Comparison of ENCODE assay signal across 29 cellular contexts in the genomic region with DNA sequence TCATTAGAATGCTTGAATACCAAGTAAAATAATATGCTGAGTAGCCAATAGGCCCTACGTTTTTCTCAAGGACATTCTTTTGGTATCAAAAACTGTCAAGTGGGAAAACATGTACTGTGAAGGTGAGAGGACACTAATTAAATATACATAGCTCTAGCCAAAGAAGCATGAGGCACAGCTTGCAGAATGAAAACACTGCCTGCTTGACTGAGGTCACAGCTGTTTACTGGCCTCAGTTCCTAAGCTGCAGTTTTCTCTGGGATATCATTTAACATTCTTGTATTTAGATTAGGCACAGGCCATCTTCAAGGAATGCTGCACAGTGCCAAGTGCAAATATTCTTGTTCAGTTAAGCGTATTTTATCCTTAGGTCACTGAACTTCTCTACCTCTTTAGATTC.
DNase-seq lines count a peak whose midpoint lies in the region; ATAC-seq, FAIRE-seq and TF ChIP-seq lines count a peak whose summit lies in the region.
"Had no signal": no experiment of that assay in that cellular context is flagged by ENCODE, and none has a peak within 500 bp of the region (broad histone marks: within the 10 kb centered on the region; RNA-seq: fewer than 3 reads in every experiment).

No MANE protein-coding gene starts in this region.

- H3K4me1 ChIP-seq in A549: no peaks in the 10 kb centered on the region
- no peaks in the 10 kb centered on the region for H3K4me1 ChIP-seq in effector memory CD4-positive, alpha-beta T cell (ENCODE audit: control insufficient read depth, insufficient read depth, low read length, poor library complexity, severe bottlenecking)
- H3K4me1 ChIP-seq: BLaER1 treated with 17β-estradiol and CSF1 and Interleukin-3, amounts not matched to agents 10 nM and 100 nM; SJSA1 had no signal

- peak overlapping the region in 2 of 3 experiments; percentile 23 to 51 for H3K27ac Mint-ChIP-seq in nephron
- H3K27ac Mint-ChIP-seq: CD4-positive, alpha-beta T cell had no signal

- no peak overlapping the region for H3K27ac ChIP-seq in A549
- H3K27ac ChIP-seq in effector memory CD4-positive, alpha-beta T cell (ENCODE audit: insufficient read depth, low read length, poor library complexity, severe bottlenecking): no peak overlapping the region
- H3K27ac ChIP-seq: BLaER1 treated with 17β-estradiol and CSF1 and Interleukin-3, amounts not matched to agents 10 nM and 100 nM; SJSA1 had no signal

- no peak overlapping the region for H3K4me3 Mint-ChIP-seq in nephron
- H3K4me3 Mint-ChIP-seq: CD4-positive, alpha-beta T cell had no signal

- DNase-seq in A549 (ENCODE audit: low read depth in 1 of 2, low spot score in 1 of 2) (no peak), MG63 (peak; percentile 10), astrocyte of the hippocampus (ENCODE audit: low read depth, low spot score) (peak; percentile 3), mesenteric fat pad (ENCODE audit: low spot score) (no peak), NAMALWA (ENCODE audit: low spot score) (no peak)
- no peak for DNase-seq in effector memory CD4-positive, alpha-beta T cell
- DNase-seq: AML-193; CD4-positive, alpha-beta T cell; DMS79 treated with DMSO at 0.1 percent for 48 hours; GF-D8; GOT3; HCEC 1CT; MM.1S; NCI-H1048; NCI-H1694; NCI-H2029 treated with DMSO at 0.1 percent for 48 hours; NCI-H226; NCI-H510A; NCI-H774; Right ventricle myocardium superior; RPMI8226 had no signal

- no peaks in the 10 kb centered on the region for H3K36me3 ChIP-seq in MG63
- no peaks in the 10 kb centered on the region for H3K36me3 ChIP-seq in effector memory CD4-positive, alpha-beta T cell (ENCODE audit: control insufficient read depth, insufficient read depth, low read length)
- H3K36me3 ChIP-seq: BLaER1 treated with 17β-estradiol and CSF1 and Interleukin-3, amounts not matched to agents 10 nM and 100 nM; SJSA1 had no signal

- TF ChIP-seq RAD21 in A549 (conservative IDR thresholded peaks at IDR 0.05 in 1 of 2, IDR thresholded peaks at IDR 0.05 in 1 of 2): no peak

- H3K4me1 Mint-ChIP-seq in nephron: peaks cover 15% of the 10 kb centered on the region

- H3K9me3 ChIP-seq in A549 (no peaks in the 10 kb centered on the region), MG63 (no peaks in the 10 kb centered on the region)
- no peaks in the 10 kb centered on the region for H3K9me3 ChIP-seq in effector memory CD4-positive, alpha-beta T cell (ENCODE audit: control insufficient read depth, low read length)
- H3K9me3 ChIP-seq: BLaER1 treated with 17β-estradiol and CSF1 and Interleukin-3, amounts not matched to agents 10 nM and 100 nM; SJSA1 had no signal

- H3K9me3 Mint-ChIP-seq in nephron: no peaks in the 10 kb centered on the region
- H3K9me3 Mint-ChIP-seq: CD4-positive, alpha-beta T cell had no signal

- no peaks in the 10 kb centered on the region for H3K27me3 ChIP-seq in MG63
- no peaks in the 10 kb centered on the region for H3K27me3 ChIP-seq in effector memory CD4-positive, alpha-beta T cell (replicated peaks; ENCODE audit: control insufficient read depth, insufficient read depth, low read length, poor library complexity, severe bottlenecking)
- H3K27me3 ChIP-seq: SJSA1 had no signal

- TF ChIP-seq CTCF in A549 (IDR thresholded peaks at IDR 0.05): no peak
- TF ChIP-seq CTCF in nephron (IDR thresholded peaks at IDR 0.05; ENCODE audit: unreplicated experiment in 3 of 3): no peak

- no peak for TF ChIP-seq POLR2A in A549 (IDR thresholded peaks at IDR 0.05; ENCODE audit: low read length)

- H3K36me3 Mint-ChIP-seq in nephron (ENCODE audit: low read depth): no peaks in the 10 kb centered on the region

- FAIRE-seq in A549 (lab: Jason Lieb, UNC): peak; percentile 77
- FAIRE-seq: A204.1, D721Med, GM12891, K562 had no signal

- H3K4me2 ChIP-seq in A549: no peak overlapping the region
- H3K4me2 ChIP-seq: BLaER1 treated with 17β-estradiol and CSF1 and Interleukin-3, amounts not matched to agents 10 nM and 100 nM had no signal

- no peaks in the 10 kb centered on the region for H3K27me3 Mint-ChIP-seq in nephron (ENCODE audit: low read depth)
- H3K27me3 Mint-ChIP-seq: CD4-positive, alpha-beta T cell had no signal

- no peak overlapping the region for H3K4me3 ChIP-seq in A549
- H3K4me3 ChIP-seq in MG63: no peak overlapping the region
- H3K4me3 ChIP-seq in effector memory CD4-positive, alpha-beta T cell (ENCODE audit: insufficient read depth, low read depth, low read length, poor library complexity, severe bottlenecking): no peak overlapping the region
- H3K4me3 ChIP-seq: BLaER1 treated with 17β-estradiol and CSF1 and Interleukin-3, amounts not matched to agents 10 nM and 100 nM; K562; SJSA1 had no signal

- POLR2A ChIA-PET in A549 (lab: Yijun Ruan, JAX): no interaction called here

- CTCF ChIA-PET in A549 (lab: Yijun Ruan, JAX): no interaction called here

- no peak for TF ChIP-seq EP300 in A549 (IDR thresholded peaks at IDR 0.05)

- no peak for ATAC-seq in A549
- ATAC-seq in HG03457 (IDR thresholded peaks at IDR 0.05; ENCODE audit: unreplicated experiment): no peak
- ATAC-seq: K562 had no signal

- 0% methylated on average over 2 of the region's 2 CpGs for WGBS in A549 (ENCODE audit: missing lambda C conversion rate)

TF ChIP-seq in A549, 52 proteins besides CTCF, POLR2A, EP300 and RAD21:
- TF ChIP-seq MAFK (IDR thresholded peaks at IDR 0.05; ENCODE audit: partially characterized antibody) (no peak), EHF (CRISPR knock-in tag; IDR thresholded peaks at IDR 0.05) (no peak), ZFP36 (IDR thresholded peaks at IDR 0.05; ENCODE audit: borderline replicate concordance, partially characterized antibody) (no peak), CBX8 (IDR thresholded peaks at IDR 0.05) (no peak), CHD2 (IDR thresholded peaks at IDR 0.05; ENCODE audit: low read length, partially characterized antibody) (no peak), FOSL2 (IDR thresholded peaks at IDR 0.05) (no peak), FOSL2 (CRISPR knock-in tag; IDR thresholded peaks at IDR 0.05) (no peak), JUN (IDR thresholded peaks at IDR 0.05) (no peak), ZSCAN20 (CRISPR knock-in tag; IDR thresholded peaks at IDR 0.05) (no peak), ESRRA (IDR thresholded peaks at IDR 0.05; ENCODE audit: borderline replicate concordance, low read length) (no peak), NPAS2 (CRISPR knock-in tag; IDR thresholded peaks at IDR 0.05; ENCODE audit: borderline replicate concordance) (no peak), TFCP2L1 (CRISPR knock-in tag; IDR thresholded peaks at IDR 0.05) (no peak), HOXB13 (CRISPR knock-in tag; IDR thresholded peaks at IDR 0.05; ENCODE audit: low read depth) (no peak)
- TF ChIP-seq, protein P1, sequence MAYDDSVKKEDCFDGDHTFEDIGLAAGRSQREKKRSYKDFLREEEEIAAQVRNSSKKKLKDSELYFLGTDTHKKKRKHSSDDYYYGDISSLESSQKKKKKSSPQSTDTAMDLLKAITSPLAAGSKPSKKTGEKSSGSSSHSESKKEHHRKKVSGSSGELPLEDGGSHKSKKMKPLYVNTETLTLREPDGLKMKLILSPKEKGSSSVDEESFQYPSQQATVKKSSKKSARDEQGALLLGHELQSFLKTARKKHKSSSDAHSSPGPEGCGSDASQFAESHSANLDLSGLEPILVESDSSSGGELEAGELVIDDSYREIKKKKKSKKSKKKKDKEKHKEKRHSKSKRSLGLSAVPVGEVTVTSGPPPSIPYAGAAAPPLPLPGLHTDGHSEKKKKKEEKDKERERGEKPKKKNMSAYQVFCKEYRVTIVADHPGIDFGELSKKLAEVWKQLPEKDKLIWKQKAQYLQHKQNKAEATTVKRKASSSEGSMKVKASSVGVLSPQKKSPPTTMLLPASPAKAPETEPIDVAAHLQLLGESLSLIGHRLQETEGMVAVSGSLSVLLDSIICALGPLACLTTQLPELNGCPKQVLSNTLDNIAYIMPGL (CRISPR knock-in tag; IDR thresholded peaks at IDR 0.05; ENCODE audit: borderline replicate concordance): no peak
- TF ChIP-seq, protein P2, sequence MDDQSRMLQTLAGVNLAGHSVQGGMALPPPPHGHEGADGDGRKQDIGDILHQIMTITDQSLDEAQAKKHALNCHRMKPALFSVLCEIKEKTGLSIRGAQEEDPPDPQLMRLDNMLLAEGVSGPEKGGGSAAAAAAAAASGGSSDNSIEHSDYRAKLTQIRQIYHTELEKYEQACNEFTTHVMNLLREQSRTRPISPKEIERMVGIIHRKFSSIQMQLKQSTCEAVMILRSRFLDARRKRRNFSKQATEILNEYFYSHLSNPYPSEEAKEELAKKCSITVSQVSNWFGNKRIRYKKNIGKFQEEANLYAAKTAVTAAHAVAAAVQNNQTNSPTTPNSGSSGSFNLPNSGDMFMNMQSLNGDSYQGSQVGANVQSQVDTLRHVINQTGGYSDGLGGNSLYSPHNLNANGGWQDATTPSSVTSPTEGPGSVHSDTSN (IDR thresholded peaks at IDR 0.05): no peak
- TF ChIP-seq, protein P3, sequence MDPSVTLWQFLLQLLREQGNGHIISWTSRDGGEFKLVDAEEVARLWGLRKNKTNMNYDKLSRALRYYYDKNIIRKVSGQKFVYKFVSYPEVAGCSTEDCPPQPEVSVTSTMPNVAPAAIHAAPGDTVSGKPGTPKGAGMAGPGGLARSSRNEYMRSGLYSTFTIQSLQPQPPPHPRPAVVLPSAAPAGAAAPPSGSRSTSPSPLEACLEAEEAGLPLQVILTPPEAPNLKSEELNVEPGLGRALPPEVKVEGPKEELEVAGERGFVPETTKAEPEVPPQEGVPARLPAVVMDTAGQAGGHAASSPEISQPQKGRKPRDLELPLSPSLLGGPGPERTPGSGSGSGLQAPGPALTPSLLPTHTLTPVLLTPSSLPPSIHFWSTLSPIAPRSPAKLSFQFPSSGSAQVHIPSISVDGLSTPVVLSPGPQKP (IDR thresholded peaks at IDR 0.05; ENCODE audit: low read depth, low read length): no peak

Comparison
In these comparisons a context has a peak if more than half of its experiments do, and no peak if none do; other contexts are left out.
1. DNase-seq: peak in MG63 (single experiment) and astrocyte of the hippocampus (single experiment); none in A549 (0 of 2), mesenteric fat pad (single experiment), NAMALWA (single experiment) and effector memory CD4-positive, alpha-beta T cell (0 of 3).